In the genomic region with DNA sequence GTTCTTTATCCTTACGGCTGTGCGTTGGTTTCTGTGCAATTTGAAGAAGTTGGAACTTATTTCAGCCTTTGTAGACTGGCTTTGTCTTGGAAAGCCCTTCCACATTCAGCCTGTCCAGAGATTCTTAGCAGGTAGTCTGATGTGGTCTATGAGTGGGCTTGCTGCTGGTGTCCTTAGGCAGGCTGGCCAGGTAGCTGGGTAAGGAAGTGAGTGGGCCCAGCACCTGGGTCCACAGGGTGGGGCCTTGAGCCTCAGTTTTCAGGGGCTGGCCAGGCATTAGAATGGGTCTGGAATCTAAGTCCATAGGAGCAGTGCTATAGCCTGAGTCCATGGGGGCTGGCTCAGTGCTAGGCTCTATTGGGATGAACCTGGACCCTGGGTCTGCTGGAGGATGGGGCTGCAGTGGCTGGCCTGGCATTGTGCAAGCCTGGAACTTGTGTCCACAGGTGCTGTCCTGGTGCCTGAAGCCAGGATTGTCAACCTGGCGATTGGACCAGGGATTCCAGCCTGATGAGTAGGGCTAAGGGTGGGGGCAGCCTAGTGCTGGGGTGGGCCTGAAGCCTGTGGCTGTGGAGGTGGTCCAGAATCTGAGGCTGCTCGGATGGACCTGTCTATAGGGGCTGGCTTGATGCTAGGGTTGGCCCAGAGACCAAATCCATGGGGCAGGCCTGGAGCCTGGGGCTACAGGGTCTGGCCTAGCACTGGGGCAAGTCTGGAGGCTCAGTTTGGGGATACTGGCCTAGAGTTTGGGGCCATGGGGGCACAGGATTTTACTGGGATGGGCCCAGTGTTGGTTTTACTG, we compare ENCODE assay signal across 1 cellular context.
TF ChIP-seq lines count a peak whose summit lies in the region.

No MANE protein-coding gene starts in this region.

TF ChIP-seq in H1, 55 proteins besides CTCF, POLR2A, EP300 and RAD21 (continued from another document):
- TF ChIP-seq, protein P1, sequence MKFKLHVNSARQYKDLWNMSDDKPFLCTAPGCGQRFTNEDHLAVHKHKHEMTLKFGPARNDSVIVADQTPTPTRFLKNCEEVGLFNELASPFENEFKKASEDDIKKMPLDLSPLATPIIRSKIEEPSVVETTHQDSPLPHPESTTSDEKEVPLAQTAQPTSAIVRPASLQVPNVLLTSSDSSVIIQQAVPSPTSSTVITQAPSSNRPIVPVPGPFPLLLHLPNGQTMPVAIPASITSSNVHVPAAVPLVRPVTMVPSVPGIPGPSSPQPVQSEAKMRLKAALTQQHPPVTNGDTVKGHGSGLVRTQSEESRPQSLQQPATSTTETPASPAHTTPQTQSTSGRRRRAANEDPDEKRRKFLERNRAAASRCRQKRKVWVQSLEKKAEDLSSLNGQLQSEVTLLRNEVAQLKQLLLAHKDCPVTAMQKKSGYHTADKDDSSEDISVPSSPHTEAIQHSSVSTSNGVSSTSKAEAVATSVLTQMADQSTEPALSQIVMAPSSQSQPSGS (IDR thresholded peaks at IDR 0.05; ENCODE audit: low read length), result no peak
- TF ChIP-seq NANOG (IDR thresholded peaks at IDR 0.05; ENCODE audit: insufficient read depth, low read depth, low read length, poor library complexity, severe bottlenecking), result no peak
- TF ChIP-seq CTBP2 (IDR thresholded peaks at IDR 0.05; ENCODE audit: borderline replicate concordance, insufficient read depth, insufficient read length, low read length), result no peak
